Comparison of ENCODE assay signal across 18 cellular contexts in genomic region chr17:16534236-16534635, GRCh38. TPM values are rescaled to one million over a fixed set of nuclear protein-coding genes. Genes with fewer than 3 reads are reported as not detected.
A peak's percentile ranks its signal among the peaks of the same experiment; 100 is the strongest.
DNase-seq lines count a peak whose midpoint lies in the region; ATAC-seq, FAIRE-seq and TF ChIP-seq lines count a peak whose summit lies in the region.
"Had no signal": no experiment of that assay in that cellular context is flagged by ENCODE, and none has a peak within 500 bp of the region (broad histone marks: within the 10 kb centered on the region; RNA-seq: fewer than 3 reads in every experiment).

No MANE protein-coding gene starts in this region.

- H3K4me3 ChIP-seq in smooth muscle cell (no peak overlapping the region), neuronal stem cell (ENCODE audit: low read length in 2 of 2) (no peak overlapping the region), small intestine (ENCODE audit: low read depth in 1 of 2, low read length in 2 of 2) (no peak overlapping the region), GM23338 (no peak overlapping the region)

- H3K9ac ChIP-seq in smooth muscle cell (ENCODE audit: low read depth) (no peak overlapping the region), neuronal stem cell (ENCODE audit: low read depth, low read length, poor library complexity) (no peak overlapping the region)
- H3K9ac ChIP-seq: BLaER1, GM23248 had no signal

- peaks cover 4% of the 10 kb centered on the region; the same call in 1 of the 3 replicates for H3K4me1 Mint-ChIP-seq in GM23338

- H2BK12ac ChIP-seq in neuronal stem cell (ENCODE audit: low read length): no peak overlapping the region

- no peak overlapping the region for H2AK5ac ChIP-seq in neuronal stem cell (ENCODE audit: low read depth, low read length)

- H3K4me2 ChIP-seq in smooth muscle cell: peak overlapping the region; percentile 33
- no peak overlapping the region for H3K4me2 ChIP-seq in neuronal stem cell (ENCODE audit: insufficient read depth, low read length, poor library complexity, severe bottlenecking)
- no peak overlapping the region for H3K4me2 ChIP-seq in GM23338

- no peak for FAIRE-seq in small intestine (lab: Jason Lieb, UNC)
- FAIRE-seq: A549, GM12891 had no signal

- no peaks in the 10 kb centered on the region for H3F3A ChIP-seq in smooth muscle cell (ENCODE audit: low read depth)
- no peaks in the 10 kb centered on the region for H3F3A ChIP-seq in GM23338 (replicated peaks; ENCODE audit: low read depth)

- no peaks in the 10 kb centered on the region for H3K9me3 ChIP-seq in smooth muscle cell (replicated peaks; ENCODE audit: low read depth)
- peaks cover 0 to 3% of the 10 kb centered on the region in 2 donors for H3K9me3 ChIP-seq in neuronal stem cell (replicated peaks in 1 of 2; ENCODE audit: control insufficient read depth in 2 of 2, insufficient read depth in 1 of 2, low read depth in 1 of 2, low read length in 2 of 2)
- no peaks in the 10 kb centered on the region for H3K9me3 ChIP-seq in small intestine (ENCODE audit: control insufficient read depth, low read depth)
- H3K9me3 ChIP-seq: BLaER1, Caco-2 had no signal

- H4K8ac ChIP-seq in neuronal stem cell (ENCODE audit: low read depth, low read length): no peak overlapping the region

- H3K23ac ChIP-seq in neuronal stem cell (ENCODE audit: low read depth, low read length, poor library complexity): no peak overlapping the region

- no peak overlapping the region for H3K14ac ChIP-seq in neuronal stem cell (ENCODE audit: low read length)

- TF ChIP-seq CTCF in smooth muscle cell (IDR thresholded peaks at IDR 0.05; ENCODE audit: borderline replicate concordance, insufficient read depth, poor library complexity, severe bottlenecking) (no peak), GM23338 (conservative IDR thresholded peaks at IDR 0.05; ENCODE audit: low read depth in 2 of 2) (no peak)

- H3K36me3 ChIP-seq in smooth muscle cell (ENCODE audit: low read depth) (no peaks in the 10 kb centered on the region), neuronal stem cell (replicated peaks in 1 of 2; ENCODE audit: control insufficient read depth in 2 of 2, insufficient read depth in 2 of 2, low read length in 2 of 2) (no peaks in the 10 kb centered on the region), small intestine (ENCODE audit: control insufficient read depth in 2 of 2, insufficient read depth in 2 of 2, low read length in 2 of 2) (no peaks in the 10 kb centered on the region), GM23338 (ENCODE audit: insufficient read depth) (no peaks in the 10 kb centered on the region)
- H3K36me3 ChIP-seq: BLaER1 had no signal

- H3K27ac Mint-ChIP-seq in GM23338: no peak overlapping the region

- H2AFZ ChIP-seq in smooth muscle cell (ENCODE audit: low read depth) (no peak overlapping the region), neuronal stem cell (ENCODE audit: low read length) (no peak overlapping the region), GM23338 (no peak overlapping the region)

- H3K79me1 ChIP-seq in neuronal stem cell (ENCODE audit: low read depth, low read length): no peaks in the 10 kb centered on the region

- H3K9me2 ChIP-seq in GM23338 (ENCODE audit: insufficient read depth): no peaks in the 10 kb centered on the region

- 76% methylated on average over 1 of the region's 1 CpG for WGBS in smooth muscle cell (ENCODE audit: low lambda C conversion rate)
- no CpG with 5 or more reads among the region's 1 CpG for WGBS in neuronal stem cell (ENCODE audit: extremely low coverage in 2 of 2, insufficient read length in 2 of 2, insufficient replicate concordance in 1 of 2), 2 donors
- WGBS in small intestine, 3 donors: 92 to 95% (median 93%) methylated on average over 1 of the region's 1 CpG

- peak; percentile 41 for DNase-seq in EL
- peak; percentile 25 for DNase-seq in RPMI7951 (ENCODE audit: low read depth)
- peak; percentile 36 for DNase-seq in myocyte (ENCODE audit: low read depth)
- no peak for DNase-seq in smooth muscle cell (lab: John Stamatoyannopoulos, UW; ENCODE audit: unreplicated experiment)
- DNase-seq in NK-92 treated with Interleukin-12 subunit alpha and Interleukin-12 subunit beta, amount 100 ng/mL, for 24 hours (lab: John Stamatoyannopoulos, UW): no peak
- DNase-seq in neuronal stem cell (ENCODE audit: low spot score): no peak
- DNase-seq in small intestine: no peak
- no peak for DNase-seq in GM23338 (ENCODE audit: low spot score)
- DNase-seq: AML-193; Caco-2; CD8-positive, alpha-beta memory T cell; DND-41; GM23248; H7 had no signal

- peaks cover 2% of the 10 kb centered on the region for H3K27me3 Mint-ChIP-seq in GM23338 (ENCODE audit: insufficient read depth, low read depth, poor library complexity)

- no peak overlapping the region for H3K18ac ChIP-seq in neuronal stem cell (ENCODE audit: low read length)

- H3K36me3 Mint-ChIP-seq in GM23338 (ENCODE audit: low read depth): no peaks in the 10 kb centered on the region

- H2BK5ac ChIP-seq in neuronal stem cell (ENCODE audit: low read length): no peak overlapping the region

- H3K27me3 ChIP-seq in smooth muscle cell (ENCODE audit: low read depth) (peaks cover under 1% of the 10 kb centered on the region), neuronal stem cell (ENCODE audit: control insufficient read depth in 3 of 3, insufficient read depth in 3 of 3, low read depth in 1 of 3, low read length in 3 of 3) (no peaks in the 10 kb centered on the region), small intestine (ENCODE audit: control insufficient read depth in 2 of 2, insufficient read depth in 2 of 2, low read length in 2 of 2) (no peaks in the 10 kb centered on the region), GM23338 (ENCODE audit: insufficient read depth) (no peaks in the 10 kb centered on the region)
- H3K27me3 ChIP-seq: BLaER1 had no signal

- H3K4me1 ChIP-seq in smooth muscle cell (ENCODE audit: low read depth) (peaks cover 5% of the 10 kb centered on the region), neuronal stem cell (ENCODE audit: control insufficient read depth in 2 of 2, insufficient read depth in 1 of 2, low read depth in 1 of 2, low read length in 2 of 2) (peaks cover 3 to 4% of the 10 kb centered on the region in 2 donors), small intestine (ENCODE audit: control insufficient read depth in 2 of 2, insufficient read depth in 1 of 2, low read depth in 1 of 2, low read length in 1 of 2) (no peaks in the 10 kb centered on the region), GM23338 (ENCODE audit: insufficient read depth) (peaks cover 9% of the 10 kb centered on the region)
- H3K4me1 ChIP-seq: A549 had no signal

- H2BK120ac ChIP-seq in neuronal stem cell (ENCODE audit: low read depth, low read length): no peak overlapping the region

- H3K79me2 ChIP-seq in smooth muscle cell (ENCODE audit: low read depth) (no peaks in the 10 kb centered on the region), GM23338 (replicated peaks; ENCODE audit: insufficient read depth) (no peaks in the 10 kb centered on the region)

- peaks cover 3% of the 10 kb centered on the region; the same call in 1 of the 3 replicates for H3K9me3 Mint-ChIP-seq in GM23338
- H3K9me3 Mint-ChIP-seq: CD8-positive, alpha-beta memory T cell had no signal

- ATAC-seq in GM23338: no peak
- ATAC-seq: A549 had no signal

- H4K91ac ChIP-seq in neuronal stem cell (ENCODE audit: low read depth, low read length, poor library complexity): no peak overlapping the region

- H3K4me3 Mint-ChIP-seq in GM23338: no peak overlapping the region

- no peak overlapping the region for H2BK15ac ChIP-seq in neuronal stem cell (ENCODE audit: low read length)

- H3K4ac ChIP-seq in neuronal stem cell (ENCODE audit: low read length): no peak overlapping the region

- H4K20me1 ChIP-seq in smooth muscle cell (ENCODE audit: low read depth) (no peaks in the 10 kb centered on the region), GM23338 (replicated peaks; ENCODE audit: insufficient read depth) (no peaks in the 10 kb centered on the region)
- H4K20me1 ChIP-seq: BLaER1 had no signal

- H3K27ac ChIP-seq in smooth muscle cell (ENCODE audit: low read depth) (no peak overlapping the region), neuronal stem cell (replicated peaks; ENCODE audit: low read length) (no peak overlapping the region), small intestine (ENCODE audit: low read depth in 1 of 2, low read length in 1 of 2) (no peak overlapping the region), GM23338 (ENCODE audit: low read depth) (no peak overlapping the region)
- H3K27ac ChIP-seq: BLaER1, GM23248 had no signal

RNA-seq across cellular contexts. Expression of gene ZNF287, which starts 34.8 kb away (rescaled TPM):
- 4.7 and 5.2 TPM in 2 replicates for total RNA-seq in RPMI7951 (2014; rRNA removed; shearing (Covaris generic))
- total RNA-seq in myocyte (8.3 and 11.4 TPM in 2 replicates), smooth muscle cell (12.2 and 17.7 TPM in 2 replicates)
- 6.4 TPM for polyA plus RNA-seq in myocyte (2012)
- polyA plus RNA-seq in smooth muscle cell (24.6 and 25.8 TPM in 2 replicates), small intestine (1 to 10 TPM in 1 of 3 donors, under 1 TPM in 1, not detected in 1; 0.81 to 2.2 TPM), GM23338 (2016; fragmentation: Nextera tagmentation; extraction: Ambion mirVana) (8.0 and 10.1 TPM in 2 replicates)
- polyA plus RNA-seq in neuronal stem cell (2013, experiment 1 of 2): 7.4 TPM
- 10.7 TPM for polyA plus RNA-seq in neuronal stem cell (2013, experiment 2 of 2)
- 2.1 and 5.1 TPM in 2 replicates for total RNA-seq in GM23338 (2014; rRNA removed; shearing (Covaris generic))

RNA-seq across cellular contexts. Expression of gene LRRC75A, which starts 42.2 kb away (rescaled TPM):
- 2.7 and 3.2 TPM in 2 replicates for total RNA-seq in RPMI7951 (2014; rRNA removed; shearing (Covaris generic))
- total RNA-seq in myocyte: 0.21 and 0.51 TPM in 2 replicates
- polyA plus RNA-seq in myocyte (2012): 2.3 TPM
- total RNA-seq in smooth muscle cell: 0.76 and 2.7 TPM in 2 replicates
- polyA plus RNA-seq in smooth muscle cell: 0.70 and 2.2 TPM in 2 replicates
- 2.7 TPM for polyA plus RNA-seq in neuronal stem cell (2013, experiment 1 of 2)
- polyA plus RNA-seq in neuronal stem cell (2013, experiment 2 of 2): 2.6 TPM
- 100 to 1,000 TPM in 1 of 3 donors, 10 to 100 TPM in 2; 30.5 to 130 (median 80.5) TPM for polyA plus RNA-seq in small intestine
- total RNA-seq in GM23338 (2014; rRNA removed; shearing (Covaris generic)): 22.3 and 26.2 TPM in 2 replicates
- 5.2 and 5.3 TPM in 2 replicates for polyA plus RNA-seq in GM23338 (2016; fragmentation: Nextera tagmentation; extraction: Ambion mirVana)
- total RNA-seq: HT1080 had no signal

Comparison
In these comparisons a context has a peak if more than half of its experiments do, and no peak if none do; other contexts are left out.
1. DNase-seq: peak in EL (single experiment), RPMI7951 (single experiment) and myocyte (single experiment); none in smooth muscle cell (single experiment), NK-92 treated with Interleukin-12 subunit alpha and Interleukin-12 subunit beta, amount 100 ng/mL, for 24 hours (single experiment), neuronal stem cell (single experiment), small intestine (single experiment) and GM23338 (single experiment).